9 cellular contexts compared by ENCODE assay signal in the genomic region with DNA sequence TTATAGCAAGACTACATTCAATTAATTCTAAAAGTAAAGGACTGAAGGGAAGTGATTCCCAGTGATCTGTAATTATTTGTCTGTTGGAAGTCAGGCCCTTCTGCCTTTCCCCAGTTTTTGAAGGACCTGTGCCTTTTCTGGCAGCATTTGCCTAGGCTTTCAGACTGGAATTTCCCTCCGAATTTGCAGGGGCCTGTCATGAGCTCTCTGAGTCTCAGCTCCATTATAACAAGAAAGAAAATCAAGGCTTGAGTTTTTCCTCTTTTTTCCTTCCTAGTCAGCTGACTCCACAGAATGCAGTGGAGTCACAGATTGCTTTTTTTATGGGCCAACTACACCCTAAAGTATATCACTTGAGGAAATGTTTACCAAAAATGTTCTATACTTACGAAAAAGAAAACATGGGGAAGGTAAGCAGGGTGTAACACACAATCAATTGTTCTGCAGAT. TPM values are rescaled to one million over a fixed set of nuclear protein-coding genes. Genes with fewer than 3 reads are reported as not detected.
DNase-seq lines count a peak whose midpoint lies in the region; ATAC-seq and TF ChIP-seq lines count a peak whose summit lies in the region.
"Had no signal": no experiment of that assay in that cellular context is flagged by ENCODE, and none has a peak within 500 bp of the region (broad histone marks: within the 10 kb centered on the region; RNA-seq: fewer than 3 reads in every experiment).

No MANE protein-coding gene starts in this region.

- no peak for ATAC-seq in GM18909 (IDR thresholded peaks at IDR 0.05; ENCODE audit: poor library complexity, unreplicated experiment)
- ATAC-seq in HG02870 (IDR thresholded peaks at IDR 0.05; ENCODE audit: unreplicated experiment), result no peak

- H4K5ac ChIP-seq in H9 (ENCODE audit: insufficient read length, low read depth, low read length), result no peak overlapping the region

- H3K18ac ChIP-seq in H9 (ENCODE audit: insufficient read length, low read depth, low read length), result no peak overlapping the region

- H3K79me1 ChIP-seq in H9 (ENCODE audit: insufficient read depth, low read depth, low read length, poor library complexity, severe bottlenecking), result no peaks in the 10 kb centered on the region

- no peaks in the 10 kb centered on the region for H3K79me2 ChIP-seq in H9 (ENCODE audit: insufficient read depth, low read length)

- WGBS in H9 (ENCODE audit: extremely low coverage, insufficient read length, low lambda C conversion rate), result no CpG with 5 or more reads among the region's 2 CpGs

- peak overlapping the region; percentile 39 for H3K9ac ChIP-seq in H9 (ENCODE audit: extremely low read depth, insufficient read length, low read length)

- H3K14ac ChIP-seq in H9 (ENCODE audit: insufficient read depth, low read length), result no peak overlapping the region

- peaks cover 13% of the 10 kb centered on the region for H3K23me2 ChIP-seq in H9 (ENCODE audit: insufficient read length, low read depth, low read length, poor library complexity, severe bottlenecking)

- H2BK12ac ChIP-seq in H9 (ENCODE audit: insufficient read length, low read depth, low read length), result no peak overlapping the region

- H3K27me3 Mint-ChIP-seq in H9 (ENCODE audit: low read depth), result no peaks in the 10 kb centered on the region; the same call in 1 of the 2 replicates

- H2AK5ac ChIP-seq in H9 (ENCODE audit: insufficient read length, low read length), result no peak overlapping the region

- no peak overlapping the region for H2BK15ac ChIP-seq in H9 (ENCODE audit: low read depth, low read length)

- no peak overlapping the region for H2BK20ac ChIP-seq in H9 (ENCODE audit: low read depth, low read length, poor library complexity, severe bottlenecking)

- peaks cover 9% of the 10 kb centered on the region; the same call in 1 of the 2 replicates for H3K27me3 ChIP-seq in H9 (ENCODE audit: insufficient read depth, low read length)
- no peaks in the 10 kb centered on the region for H3K27me3 ChIP-seq in Peyer's patch

- H3K36me3 Mint-ChIP-seq in H9 (ENCODE audit: insufficient read depth in 1 of 3, low read depth in 3 of 3), result no peaks in the 10 kb centered on the region

- H3K4me3 ChIP-seq in Peyer's patch (peak overlapping the region; percentile 29 to 78 (median 48)), retinal pigment epithelial cell (ENCODE audit: low read length) (peak overlapping the region; percentile 74)

- TF ChIP-seq POLR2A in Peyer's patch (IDR thresholded peaks at IDR 0.05), result no peak

- H2AFZ ChIP-seq in H9 (ENCODE audit: low read length), result no peak overlapping the region

- H4K8ac ChIP-seq in H9 (replicated peaks; ENCODE audit: insufficient read length, low read depth, low read length), result no peak overlapping the region

- H3K9me3 ChIP-seq in H9 (ENCODE audit: control insufficient read depth, low read depth, low read length) (no peaks in the 10 kb centered on the region), Peyer's patch (no peaks in the 10 kb centered on the region)

- H3K9me3 Mint-ChIP-seq in H9, result no peaks in the 10 kb centered on the region; a peak in 1 of 5 replicates

- no peak overlapping the region for H3K23ac ChIP-seq in H9 (ENCODE audit: insufficient read length, low read depth, low read length)

- peak overlapping the region; percentile 97 for H3K4me2 ChIP-seq in H9 (ENCODE audit: insufficient read depth, insufficient read length, low read length)

- H3K36me3 ChIP-seq in Peyer's patch, result no peaks in the 10 kb centered on the region

- no peak overlapping the region for H2BK5ac ChIP-seq in H9 (ENCODE audit: insufficient read length, low read length)

- H3K4me3 Mint-ChIP-seq in H9, result peak overlapping the region; percentile 72 to 84

- no peak overlapping the region for H3K27ac ChIP-seq in H9 (ENCODE audit: insufficient read length, low read depth, low read length)
- H3K27ac ChIP-seq in Peyer's patch, result peak overlapping the region in 3 of 4 donors; percentile 50 to 82 (median 80)
- H3K27ac ChIP-seq: foreskin keratinocyte had no signal

- DNase-seq in H9 (no peak), Peyer's patch (no peak), fibroblast of peridontal ligament (ENCODE audit: extremely low read depth) (peak; percentile 27), retinal pigment epithelial cell (ENCODE audit: low read depth) (no peak), NCI-H446 (lab: John Stamatoyannopoulos, UW) (no peak), NK-92 (lab: John Stamatoyannopoulos, UW; ENCODE audit: unreplicated experiment) (no peak)

- H3K27ac Mint-ChIP-seq in H9, result no peak overlapping the region; a peak in 1 of 7 replicates

- no peak overlapping the region for H2BK120ac ChIP-seq in H9 (ENCODE audit: low read depth, low read length, poor library complexity, severe bottlenecking)

- peaks cover 2% of the 10 kb centered on the region; the same call in 1 of the 2 replicates for H3K4me1 ChIP-seq in H9 (ENCODE audit: insufficient read depth, low read length)
- H3K4me1 ChIP-seq in Peyer's patch, result peaks cover 0 to 4% (median 0%) of the 10 kb centered on the region in 4 donors
- H3K4me1 ChIP-seq: foreskin keratinocyte had no signal

- H4K20me1 ChIP-seq in H9 (ENCODE audit: control insufficient read depth, insufficient read depth, insufficient read length), result no peaks in the 10 kb centered on the region

- no peak overlapping the region for H3T11ph ChIP-seq in H9 (ENCODE audit: low read length)

- no peak overlapping the region for H3K4ac ChIP-seq in H9 (ENCODE audit: low read depth, low read length)

- TF ChIP-seq CTCF in H9 (conservative IDR thresholded peaks at IDR 0.05) (no peak), Peyer's patch (IDR thresholded peaks at IDR 0.05) (no peak), retinal pigment epithelial cell (conservative IDR thresholded peaks at IDR 0.05; ENCODE audit: low read depth, low read length) (no peak)

- H4K91ac ChIP-seq in H9 (ENCODE audit: insufficient read length, low read depth, low read length), result no peak overlapping the region

- H3K56ac ChIP-seq in H9 (ENCODE audit: insufficient read length, low read depth, low read length), result no peak overlapping the region

- H3K4me1 Mint-ChIP-seq in H9, result peaks cover 8 to 15% of the 10 kb centered on the region in 2 experiments; a peak in 3 of 4 replicates

RNA-seq across cellular contexts. Expression of gene NR5A2, which starts 1.1 kb away (rescaled TPM):
- total RNA-seq in H9 (2021) (4.7 and 4.8 TPM in 2 replicates), Peyer's patch (100 to 1,000 TPM in 3 of 4 donors, 10 to 100 TPM in 1; 37.1 to 193 (median 171) TPM)
